1 cellular context compared by ENCODE assay signal in the genomic region with DNA sequence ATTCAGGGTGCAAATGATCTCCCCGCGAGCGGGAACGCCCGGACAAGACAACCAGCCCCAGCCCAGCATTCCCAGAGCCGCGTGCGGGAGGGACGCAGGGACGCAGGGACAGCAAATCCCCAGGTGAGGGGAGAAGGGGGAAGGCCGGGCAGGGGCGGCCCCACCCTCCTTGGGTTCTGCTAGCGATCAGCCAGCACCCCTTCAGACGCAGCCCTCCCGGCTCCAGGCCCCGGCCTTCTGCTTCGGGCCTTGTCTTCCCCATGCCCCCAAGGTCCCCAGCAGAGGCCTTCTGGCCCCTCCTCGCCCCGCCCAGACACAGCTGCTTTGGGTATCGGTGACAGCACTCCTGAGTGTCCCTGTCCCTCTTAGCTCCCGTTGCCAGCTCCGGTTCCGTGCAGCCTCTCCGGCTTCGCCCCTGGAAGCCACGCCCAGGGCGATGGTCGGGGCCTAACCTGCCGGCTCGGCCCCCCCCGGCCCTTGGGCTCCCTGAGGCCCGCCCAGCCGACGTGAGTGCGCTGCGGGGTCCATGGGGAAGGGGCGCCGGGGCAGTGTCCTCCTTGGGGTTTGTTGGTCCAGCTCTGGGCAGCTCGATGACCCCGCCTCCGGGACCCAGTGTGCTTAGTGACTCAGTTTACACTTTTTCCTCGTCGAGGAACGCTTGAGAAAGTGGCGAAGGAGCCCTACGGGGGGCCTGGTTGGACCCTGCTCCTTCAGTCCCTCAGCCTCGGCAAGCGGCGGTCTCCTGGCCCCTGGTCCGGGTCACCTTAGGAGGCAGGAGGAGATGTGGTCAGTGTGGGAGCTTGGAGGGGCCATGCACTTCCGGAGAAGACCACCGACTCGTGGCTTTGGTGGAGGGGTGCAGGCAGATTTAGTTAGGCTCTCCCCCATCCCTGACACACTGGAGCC.
TF ChIP-seq lines count a peak whose summit lies in the region.

No MANE protein-coding gene starts in this region.

TF ChIP-seq in HEK293, 187 proteins besides CTCF, POLR2A, EP300 and RAD21 (continued from another document and continues in another):
- TF ChIP-seq, protein P1, sequence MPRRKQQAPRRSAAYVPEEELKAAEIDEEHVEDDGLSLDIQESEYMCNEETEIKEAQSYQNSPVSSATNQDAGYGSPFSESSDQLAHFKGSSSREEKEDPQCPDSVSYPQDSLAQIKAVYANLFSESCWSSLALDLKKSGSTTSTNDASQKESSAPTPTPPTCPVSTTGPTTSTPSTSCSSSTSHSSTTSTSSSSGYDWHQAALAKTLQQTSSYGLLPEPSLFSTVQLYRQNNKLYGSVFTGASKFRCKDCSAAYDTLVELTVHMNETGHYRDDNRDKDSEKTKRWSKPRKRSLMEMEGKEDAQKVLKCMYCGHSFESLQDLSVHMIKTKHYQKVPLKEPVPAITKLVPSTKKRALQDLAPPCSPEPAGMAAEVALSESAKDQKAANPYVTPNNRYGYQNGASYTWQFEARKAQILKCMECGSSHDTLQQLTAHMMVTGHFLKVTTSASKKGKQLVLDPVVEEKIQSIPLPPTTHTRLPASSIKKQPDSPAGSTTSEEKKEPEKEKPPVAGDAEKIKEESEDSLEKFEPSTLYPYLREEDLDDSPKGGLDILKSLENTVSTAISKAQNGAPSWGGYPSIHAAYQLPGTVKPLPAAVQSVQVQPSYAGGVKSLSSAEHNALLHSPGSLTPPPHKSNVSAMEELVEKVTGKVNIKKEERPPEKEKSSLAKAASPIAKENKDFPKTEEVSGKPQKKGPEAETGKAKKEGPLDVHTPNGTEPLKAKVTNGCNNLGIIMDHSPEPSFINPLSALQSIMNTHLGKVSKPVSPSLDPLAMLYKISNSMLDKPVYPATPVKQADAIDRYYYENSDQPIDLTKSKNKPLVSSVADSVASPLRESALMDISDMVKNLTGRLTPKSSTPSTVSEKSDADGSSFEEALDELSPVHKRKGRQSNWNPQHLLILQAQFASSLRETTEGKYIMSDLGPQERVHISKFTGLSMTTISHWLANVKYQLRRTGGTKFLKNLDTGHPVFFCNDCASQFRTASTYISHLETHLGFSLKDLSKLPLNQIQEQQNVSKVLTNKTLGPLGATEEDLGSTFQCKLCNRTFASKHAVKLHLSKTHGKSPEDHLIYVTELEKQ (tag by site-specific recombination; IDR thresholded peaks at IDR 0.05; ENCODE audit: borderline replicate concordance), result no peak
- TF ChIP-seq FEZF1 (tag by site-specific recombination; IDR thresholded peaks at IDR 0.05) (no peak), ZBTB20 (tag by site-specific recombination; IDR thresholded peaks at IDR 0.05) (0 out of 2 replicates have a peak, but pooled peaks have one; percentile 26), ZNF670 (tag by site-specific recombination; IDR thresholded peaks at IDR 0.05; ENCODE audit: low read depth) (no peak), ZNF629 (tag by site-specific recombination; IDR thresholded peaks at IDR 0.05) (no peak), YY1 (tag by site-specific recombination; IDR thresholded peaks at IDR 0.05) (no peak), ZNF214 (tag by site-specific recombination; IDR thresholded peaks at IDR 0.05; ENCODE audit: borderline replicate concordance) (no peak), ZNF473 (tag by site-specific recombination; IDR thresholded peaks at IDR 0.05) (no peak), ZNF112 (tag by site-specific recombination; IDR thresholded peaks at IDR 0.05) (no peak), ZNF354C (tag by site-specific recombination; IDR thresholded peaks at IDR 0.05; ENCODE audit: borderline replicate concordance, low read depth) (no peak), ZNF366 (tag by site-specific recombination; conservative IDR thresholded peaks at IDR 0.05) (no peak), ZNF223 (tag by site-specific recombination; IDR thresholded peaks at IDR 0.05) (no peak), GFI1B (tag by site-specific recombination; IDR thresholded peaks at IDR 0.05) (no peak), ZNF544 (tag by site-specific recombination; IDR thresholded peaks at IDR 0.05) (no peak), HOXD13 (CRISPR knock-in tag; IDR thresholded peaks at IDR 0.05; ENCODE audit: borderline replicate concordance) (no peak), ZBTB17 (tag by site-specific recombination; IDR thresholded peaks at IDR 0.05) (no peak), ZFHX2 (tag by site-specific recombination; conservative IDR thresholded peaks at IDR 0.05) (no peak), RBAK (tag by site-specific recombination; IDR thresholded peaks at IDR 0.05) (no peak), ZNF248 (tag by site-specific recombination; IDR thresholded peaks at IDR 0.05) (no peak)
- TF ChIP-seq, protein P2, sequence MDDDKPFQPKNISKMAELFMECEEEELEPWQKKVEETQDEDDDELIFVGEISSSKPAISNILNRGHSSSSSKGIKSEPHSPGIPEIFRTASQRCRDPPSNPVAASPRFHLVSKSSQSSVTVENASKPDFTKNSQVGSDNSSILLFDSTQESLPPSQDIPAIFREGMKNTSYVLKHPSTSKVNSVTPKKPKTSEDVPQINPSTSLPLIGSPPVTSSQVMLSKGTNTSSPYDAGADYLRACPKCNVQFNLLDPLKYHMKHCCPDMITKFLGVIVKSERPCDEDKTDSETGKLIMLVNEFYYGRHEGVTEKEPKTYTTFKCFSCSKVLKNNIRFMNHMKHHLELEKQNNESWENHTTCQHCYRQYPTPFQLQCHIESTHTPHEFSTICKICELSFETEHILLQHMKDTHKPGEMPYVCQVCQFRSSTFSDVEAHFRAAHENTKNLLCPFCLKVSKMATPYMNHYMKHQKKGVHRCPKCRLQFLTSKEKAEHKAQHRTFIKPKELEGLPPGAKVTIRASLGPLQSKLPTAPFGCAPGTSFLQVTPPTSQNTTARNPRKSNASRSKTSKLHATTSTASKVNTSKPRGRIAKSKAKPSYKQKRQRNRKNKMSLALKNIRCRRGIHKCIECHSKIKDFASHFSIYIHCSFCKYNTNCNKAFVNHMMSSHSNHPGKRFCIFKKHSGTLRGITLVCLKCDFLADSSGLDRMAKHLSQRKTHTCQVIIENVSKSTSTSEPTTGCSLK (tag by site-specific recombination; IDR thresholded peaks at IDR 0.05), result no peak
- TF ChIP-seq, protein P3, sequence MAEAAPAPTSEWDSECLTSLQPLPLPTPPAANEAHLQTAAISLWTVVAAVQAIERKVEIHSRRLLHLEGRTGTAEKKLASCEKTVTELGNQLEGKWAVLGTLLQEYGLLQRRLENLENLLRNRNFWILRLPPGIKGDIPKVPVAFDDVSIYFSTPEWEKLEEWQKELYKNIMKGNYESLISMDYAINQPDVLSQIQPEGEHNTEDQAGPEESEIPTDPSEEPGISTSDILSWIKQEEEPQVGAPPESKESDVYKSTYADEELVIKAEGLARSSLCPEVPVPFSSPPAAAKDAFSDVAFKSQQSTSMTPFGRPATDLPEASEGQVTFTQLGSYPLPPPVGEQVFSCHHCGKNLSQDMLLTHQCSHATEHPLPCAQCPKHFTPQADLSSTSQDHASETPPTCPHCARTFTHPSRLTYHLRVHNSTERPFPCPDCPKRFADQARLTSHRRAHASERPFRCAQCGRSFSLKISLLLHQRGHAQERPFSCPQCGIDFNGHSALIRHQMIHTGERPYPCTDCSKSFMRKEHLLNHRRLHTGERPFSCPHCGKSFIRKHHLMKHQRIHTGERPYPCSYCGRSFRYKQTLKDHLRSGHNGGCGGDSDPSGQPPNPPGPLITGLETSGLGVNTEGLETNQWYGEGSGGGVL (tag by site-specific recombination; IDR thresholded peaks at IDR 0.05), result no peak
- TF ChIP-seq, protein P4, sequence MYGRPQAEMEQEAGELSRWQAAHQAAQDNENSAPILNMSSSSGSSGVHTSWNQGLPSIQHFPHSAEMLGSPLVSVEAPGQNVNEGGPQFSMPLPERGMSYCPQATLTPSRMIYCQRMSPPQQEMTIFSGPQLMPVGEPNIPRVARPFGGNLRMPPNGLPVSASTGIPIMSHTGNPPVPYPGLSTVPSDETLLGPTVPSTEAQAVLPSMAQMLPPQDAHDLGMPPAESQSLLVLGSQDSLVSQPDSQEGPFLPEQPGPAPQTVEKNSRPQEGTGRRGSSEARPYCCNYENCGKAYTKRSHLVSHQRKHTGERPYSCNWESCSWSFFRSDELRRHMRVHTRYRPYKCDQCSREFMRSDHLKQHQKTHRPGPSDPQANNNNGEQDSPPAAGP (tag by site-specific recombination; IDR thresholded peaks at IDR 0.05), result no peak
- TF ChIP-seq, protein P5, sequence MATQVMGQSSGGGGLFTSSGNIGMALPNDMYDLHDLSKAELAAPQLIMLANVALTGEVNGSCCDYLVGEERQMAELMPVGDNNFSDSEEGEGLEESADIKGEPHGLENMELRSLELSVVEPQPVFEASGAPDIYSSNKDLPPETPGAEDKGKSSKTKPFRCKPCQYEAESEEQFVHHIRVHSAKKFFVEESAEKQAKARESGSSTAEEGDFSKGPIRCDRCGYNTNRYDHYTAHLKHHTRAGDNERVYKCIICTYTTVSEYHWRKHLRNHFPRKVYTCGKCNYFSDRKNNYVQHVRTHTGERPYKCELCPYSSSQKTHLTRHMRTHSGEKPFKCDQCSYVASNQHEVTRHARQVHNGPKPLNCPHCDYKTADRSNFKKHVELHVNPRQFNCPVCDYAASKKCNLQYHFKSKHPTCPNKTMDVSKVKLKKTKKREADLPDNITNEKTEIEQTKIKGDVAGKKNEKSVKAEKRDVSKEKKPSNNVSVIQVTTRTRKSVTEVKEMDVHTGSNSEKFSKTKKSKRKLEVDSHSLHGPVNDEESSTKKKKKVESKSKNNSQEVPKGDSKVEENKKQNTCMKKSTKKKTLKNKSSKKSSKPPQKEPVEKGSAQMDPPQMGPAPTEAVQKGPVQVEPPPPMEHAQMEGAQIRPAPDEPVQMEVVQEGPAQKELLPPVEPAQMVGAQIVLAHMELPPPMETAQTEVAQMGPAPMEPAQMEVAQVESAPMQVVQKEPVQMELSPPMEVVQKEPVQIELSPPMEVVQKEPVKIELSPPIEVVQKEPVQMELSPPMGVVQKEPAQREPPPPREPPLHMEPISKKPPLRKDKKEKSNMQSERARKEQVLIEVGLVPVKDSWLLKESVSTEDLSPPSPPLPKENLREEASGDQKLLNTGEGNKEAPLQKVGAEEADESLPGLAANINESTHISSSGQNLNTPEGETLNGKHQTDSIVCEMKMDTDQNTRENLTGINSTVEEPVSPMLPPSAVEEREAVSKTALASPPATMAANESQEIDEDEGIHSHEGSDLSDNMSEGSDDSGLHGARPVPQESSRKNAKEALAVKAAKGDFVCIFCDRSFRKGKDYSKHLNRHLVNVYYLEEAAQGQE (tag by site-specific recombination; IDR thresholded peaks at IDR 0.05), result no peak
- TF ChIP-seq, protein P6, sequence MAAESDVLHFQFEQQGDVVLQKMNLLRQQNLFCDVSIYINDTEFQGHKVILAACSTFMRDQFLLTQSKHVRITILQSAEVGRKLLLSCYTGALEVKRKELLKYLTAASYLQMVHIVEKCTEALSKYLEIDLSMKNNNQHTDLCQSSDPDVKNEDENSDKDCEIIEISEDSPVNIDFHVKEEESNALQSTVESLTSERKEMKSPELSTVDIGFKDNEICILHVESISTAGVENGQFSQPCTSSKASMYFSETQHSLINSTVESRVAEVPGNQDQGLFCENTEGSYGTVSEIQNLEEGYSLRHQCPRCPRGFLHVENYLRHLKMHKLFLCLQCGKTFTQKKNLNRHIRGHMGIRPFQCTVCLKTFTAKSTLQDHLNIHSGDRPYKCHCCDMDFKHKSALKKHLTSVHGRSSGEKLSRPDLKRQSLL (tag by site-specific recombination; IDR thresholded peaks at IDR 0.05), result no peak
- TF ChIP-seq, protein P7, sequence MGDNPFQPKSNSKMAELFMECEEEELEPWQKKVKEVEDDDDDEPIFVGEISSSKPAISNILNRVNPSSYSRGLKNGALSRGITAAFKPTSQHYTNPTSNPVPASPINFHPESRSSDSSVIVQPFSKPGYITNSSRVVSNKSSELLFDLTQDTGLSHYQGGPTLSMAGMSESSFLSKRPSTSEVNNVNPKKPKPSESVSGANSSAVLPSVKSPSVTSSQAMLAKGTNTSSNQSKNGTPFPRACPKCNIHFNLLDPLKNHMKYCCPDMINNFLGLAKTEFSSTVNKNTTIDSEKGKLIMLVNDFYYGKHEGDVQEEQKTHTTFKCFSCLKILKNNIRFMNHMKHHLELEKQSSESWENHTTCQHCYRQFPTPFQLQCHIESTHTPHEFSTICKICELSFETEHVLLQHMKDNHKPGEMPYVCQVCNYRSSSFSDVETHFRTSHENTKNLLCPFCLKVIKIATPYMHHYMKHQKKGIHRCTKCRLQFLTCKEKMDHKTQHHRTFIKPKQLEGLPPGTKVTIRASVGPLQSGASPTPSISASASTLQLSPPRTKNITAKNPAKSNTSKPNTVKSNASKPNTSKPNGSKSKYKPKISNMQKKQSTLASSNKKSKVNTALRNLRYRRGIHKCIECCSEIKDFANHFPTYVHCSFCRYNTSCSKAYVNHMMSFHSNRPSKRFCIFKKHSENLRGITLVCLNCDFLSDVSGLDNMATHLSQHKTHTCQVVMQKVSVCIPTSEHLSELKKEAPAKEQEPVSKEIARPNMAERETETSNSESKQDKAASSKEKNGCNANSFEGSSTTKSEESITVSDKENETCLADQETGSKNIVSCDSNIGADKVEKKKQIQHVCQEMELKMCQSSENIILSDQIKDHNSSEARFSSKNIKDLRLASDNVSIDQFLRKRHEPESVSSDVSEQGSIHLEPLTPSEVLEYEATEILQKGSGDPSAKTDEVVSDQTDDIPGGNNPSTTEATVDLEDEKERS (tag by site-specific recombination; IDR thresholded peaks at IDR 0.05), result no peak
- TF ChIP-seq, protein P8, sequence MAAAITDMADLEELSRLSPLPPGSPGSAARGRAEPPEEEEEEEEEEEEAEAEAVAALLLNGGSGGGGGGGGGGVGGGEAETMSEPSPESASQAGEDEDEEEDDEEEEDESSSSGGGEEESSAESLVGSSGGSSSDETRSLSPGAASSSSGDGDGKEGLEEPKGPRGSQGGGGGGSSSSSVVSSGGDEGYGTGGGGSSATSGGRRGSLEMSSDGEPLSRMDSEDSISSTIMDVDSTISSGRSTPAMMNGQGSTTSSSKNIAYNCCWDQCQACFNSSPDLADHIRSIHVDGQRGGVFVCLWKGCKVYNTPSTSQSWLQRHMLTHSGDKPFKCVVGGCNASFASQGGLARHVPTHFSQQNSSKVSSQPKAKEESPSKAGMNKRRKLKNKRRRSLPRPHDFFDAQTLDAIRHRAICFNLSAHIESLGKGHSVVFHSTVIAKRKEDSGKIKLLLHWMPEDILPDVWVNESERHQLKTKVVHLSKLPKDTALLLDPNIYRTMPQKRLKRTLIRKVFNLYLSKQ (tag by site-specific recombination; IDR thresholded peaks at IDR 0.05; ENCODE audit: borderline replicate concordance), result no peak
- TF ChIP-seq, protein P9, sequence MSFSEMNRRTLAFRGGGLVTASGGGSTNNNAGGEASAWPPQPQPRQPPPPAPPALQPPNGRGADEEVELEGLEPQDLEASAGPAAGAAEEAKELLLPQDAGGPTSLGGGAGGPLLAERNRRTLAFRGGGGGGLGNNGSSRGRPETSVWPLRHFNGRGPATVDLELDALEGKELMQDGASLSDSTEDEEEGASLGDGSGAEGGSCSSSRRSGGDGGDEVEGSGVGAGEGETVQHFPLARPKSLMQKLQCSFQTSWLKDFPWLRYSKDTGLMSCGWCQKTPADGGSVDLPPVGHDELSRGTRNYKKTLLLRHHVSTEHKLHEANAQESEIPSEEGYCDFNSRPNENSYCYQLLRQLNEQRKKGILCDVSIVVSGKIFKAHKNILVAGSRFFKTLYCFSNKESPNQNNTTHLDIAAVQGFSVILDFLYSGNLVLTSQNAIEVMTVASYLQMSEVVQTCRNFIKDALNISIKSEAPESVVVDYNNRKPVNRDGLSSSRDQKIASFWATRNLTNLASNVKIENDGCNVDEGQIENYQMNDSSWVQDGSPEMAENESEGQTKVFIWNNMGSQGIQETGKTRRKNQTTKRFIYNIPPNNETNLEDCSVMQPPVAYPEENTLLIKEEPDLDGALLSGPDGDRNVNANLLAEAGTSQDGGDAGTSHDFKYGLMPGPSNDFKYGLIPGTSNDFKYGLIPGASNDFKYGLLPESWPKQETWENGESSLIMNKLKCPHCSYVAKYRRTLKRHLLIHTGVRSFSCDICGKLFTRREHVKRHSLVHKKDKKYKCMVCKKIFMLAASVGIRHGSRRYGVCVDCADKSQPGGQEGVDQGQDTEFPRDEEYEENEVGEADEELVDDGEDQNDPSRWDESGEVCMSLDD (tag by site-specific recombination; IDR thresholded peaks at IDR 0.05), result peak; percentile 9; the same call in 1 of the 2 replicates
